In genomic region chr12:6106208-6106607, GRCh38 we compare ENCODE assay signal across 17 cellular contexts. TPM values are rescaled to one million over a fixed set of nuclear protein-coding genes. Genes with fewer than 3 reads are reported as not detected.
DNase-seq lines count a peak whose midpoint lies in the region; ATAC-seq lines count a peak whose summit lies in the region.
"Had no signal": no experiment of that assay in that cellular context is flagged by ENCODE, and none has a peak within 500 bp of the region (broad histone marks: within the 10 kb centered on the region; RNA-seq: fewer than 3 reads in every experiment).

No MANE protein-coding gene starts in this region.

- DNase-seq in activated T-cell treated with anti-CD3 and anti-CD28 coated beads, Interleukin-2, amount 50 U/mL, for 72 hours: no peak
- DNase-seq in activated T-cell treated with anti-CD3 and anti-CD28 coated beads, Interleukin-2, amount 50 U/mL, for 1 hour: no peak
- DNase-seq in MV-4-11 (lab: John Stamatoyannopoulos, UW): peak; percentile 80
- DNase-seq in adipocyte (ENCODE audit: low read depth): peak; percentile 4
- DNase-seq in HuH-7 (ENCODE audit: low spot score): no peak
- no peak for DNase-seq in AML-193 (lab: John Stamatoyannopoulos, UW)
- DNase-seq: ACHN; Caco-2; CD8-positive, alpha-beta memory T cell; DND-41; GDM1; HFFc6; IMR-90 had no signal

- no peak for ATAC-seq in activated T-cell treated with anti-CD3 and anti-CD28 coated beads, Interleukin-2, amount 50 U/mL, for 72 hours (replicated peaks in 1 of 2)
- ATAC-seq in GM19324 (IDR thresholded peaks at IDR 0.05; ENCODE audit: low FRiP score, unreplicated experiment): no peak

- no peak overlapping the region for H3K4me3 ChIP-seq in adipocyte (ENCODE audit: low read length)
- H3K4me3 ChIP-seq: HAP-1 had no signal

- no peaks in the 10 kb centered on the region for H3K27me3 ChIP-seq in adipocyte (replicated peaks; ENCODE audit: control insufficient read depth, insufficient read depth, low read length)

- no peak overlapping the region for H3K4me3 Mint-ChIP-seq in activated T-cell treated with anti-CD3 and anti-CD28 coated beads, Interleukin-2, amount 50 U/mL, for 72 hours
- H3K4me3 Mint-ChIP-seq: B cell; CD14-positive monocyte; CD8-positive, alpha-beta memory T cell; HFFc6 had no signal

- H3K36me3 Mint-ChIP-seq in activated T-cell treated with anti-CD3 and anti-CD28 coated beads, Interleukin-2, amount 50 U/mL, for 72 hours (ENCODE audit: insufficient read depth in 2 of 2): no peaks in the 10 kb centered on the region
- H3K36me3 Mint-ChIP-seq: CD14-positive monocyte; CD8-positive, alpha-beta memory T cell had no signal

- H3K27ac Mint-ChIP-seq in activated T-cell treated with anti-CD3 and anti-CD28 coated beads, Interleukin-2, amount 50 U/mL, for 72 hours: peak overlapping the region; percentile 16
- H3K27ac Mint-ChIP-seq: B cell; CD8-positive, alpha-beta memory T cell; HFFc6 had no signal

- H3K9me3 Mint-ChIP-seq in activated T-cell treated with anti-CD3 and anti-CD28 coated beads, Interleukin-2, amount 50 U/mL, for 72 hours: no peaks in the 10 kb centered on the region
- H3K9me3 Mint-ChIP-seq: HFFc6 had no signal

- no peaks in the 10 kb centered on the region for H3K9me3 ChIP-seq in adipocyte (ENCODE audit: control insufficient read depth, low read length)
- H3K9me3 ChIP-seq: HAP-1 had no signal

- no peaks in the 10 kb centered on the region for H3K27me3 Mint-ChIP-seq in activated T-cell treated with anti-CD3 and anti-CD28 coated beads, Interleukin-2, amount 50 U/mL, for 72 hours (ENCODE audit: low read depth)

- no peaks in the 10 kb centered on the region for H3K4me1 ChIP-seq in adipocyte (ENCODE audit: control insufficient read depth, insufficient read depth, low read length)
- H3K4me1 ChIP-seq: Caco-2, HAP-1 had no signal

- no peaks in the 10 kb centered on the region for H3K4me1 Mint-ChIP-seq in activated T-cell treated with anti-CD3 and anti-CD28 coated beads, Interleukin-2, amount 50 U/mL, for 72 hours (ENCODE audit: low read depth)
- H3K4me1 Mint-ChIP-seq: B cell; CD8-positive, alpha-beta memory T cell had no signal

- no peak overlapping the region for H3K9ac ChIP-seq in adipocyte (ENCODE audit: low read length)

- H3K36me3 ChIP-seq in adipocyte (ENCODE audit: control insufficient read depth, insufficient read depth, low read length, severe bottlenecking): no peaks in the 10 kb centered on the region
- H3K36me3 ChIP-seq: HAP-1 had no signal

RNA-seq across cellular contexts. Expression of gene VWF, which starts 18.3 kb away (rescaled TPM):
- total RNA-seq in activated T-cell treated with anti-CD3 and anti-CD28 coated beads, Interleukin-2, amount 50 U/mL, for 72 hours: under 1 TPM; 0.02 TPM
- total RNA-seq: B cell had no signal

Comparison
In these comparisons a context has a peak if more than half of its experiments do, and no peak if none do; other contexts are left out.
1. DNase-seq: peak in MV-4-11 (single experiment) and adipocyte (single experiment); none in activated T-cell treated with anti-CD3 and anti-CD28 coated beads, Interleukin-2, amount 50 U/mL, for 72 hours (0 of 2), activated T-cell treated with anti-CD3 and anti-CD28 coated beads, Interleukin-2, amount 50 U/mL, for 1 hour (single experiment), HuH-7 (single experiment) and AML-193 (0 of 2).